9 cellular contexts compared by ENCODE assay signal in genomic region chr6:100719883-100720682, GRCh38.
DNase-seq lines count a peak whose midpoint lies in the region; ATAC-seq, FAIRE-seq and TF ChIP-seq lines count a peak whose summit lies in the region.
"Had no signal": no experiment of that assay in that cellular context is flagged by ENCODE, and none has a peak within 500 bp of the region (broad histone marks: within the 10 kb centered on the region; RNA-seq: fewer than 3 reads in every experiment).

No MANE protein-coding gene starts in this region.

- H3K4me3 ChIP-seq in kidney (ENCODE audit: low read length in 2 of 2): peak overlapping the region in 1 of 2 donors; percentile 29

- H3K36me3 ChIP-seq in KOPT-K1 (ENCODE audit: insufficient read depth, low read length) (peaks cover 17% of the 10 kb centered on the region; the same call in 1 of the 2 replicates), kidney (ENCODE audit: control insufficient read depth in 1 of 2, insufficient read depth in 2 of 2, low read length in 2 of 2) (no peaks in the 10 kb centered on the region)

- no peak for ATAC-seq in GM21529 (IDR thresholded peaks at IDR 0.05; ENCODE audit: unreplicated experiment)
- ATAC-seq in stimulated activated naive CD8-positive, alpha-beta T cell treated with anti-CD3 and anti-CD28 coated beads, Interleukin-15, Interleukin-2, amounts not matched to agents 100 U/mL and 50 U/mL, for 24 hours: no peak

- H3K9me3 ChIP-seq in KOPT-K1 (ENCODE audit: insufficient read depth, low read length, poor library complexity, severe bottlenecking): peaks cover 7% of the 10 kb centered on the region
- no peaks in the 10 kb centered on the region for H3K9me3 ChIP-seq in kidney (ENCODE audit: control insufficient read depth in 1 of 2, low read length in 2 of 2)
- H3K9me3 ChIP-seq: upper lobe of left lung had no signal

- peak; percentile 77 for TF ChIP-seq CTCF in 22Rv1 (IDR thresholded peaks at IDR 0.05)
- TF ChIP-seq CTCF in GM12872 (IDR thresholded peaks at IDR 0.05; ENCODE audit: insufficient read depth, low read depth, low read length): peak; percentile 42; the same call in 2 of the 3 replicates
- peak; percentile 42 for TF ChIP-seq CTCF in kidney (IDR thresholded peaks at IDR 0.05; ENCODE audit: borderline replicate concordance, extremely low read depth, insufficient read depth)

- intact Hi-C loops in kidney (cut with DNase I): no loop called here

- no peaks in the 10 kb centered on the region for H3K4me1 ChIP-seq in kidney (ENCODE audit: control insufficient read depth in 1 of 2, insufficient read depth in 1 of 2, low read depth in 1 of 2, low read length in 2 of 2)

- DNase-seq in amniotic epithelial cell (ENCODE audit: low read depth) (peak; percentile 48), kidney (no peak), nucleus accumbens (lab: John Stamatoyannopoulos, UW) (no peak)
- no peak for DNase-seq in stimulated activated naive CD8-positive, alpha-beta T cell treated with anti-CD3 and anti-CD28 coated beads, Interleukin-15, Interleukin-2, amounts not matched to agents 100 U/mL and 50 U/mL, for 24 hours
- DNase-seq: upper lobe of left lung had no signal

- no peak overlapping the region for H3K9ac ChIP-seq in kidney (ENCODE audit: low read length in 2 of 2)

- FAIRE-seq in kidney (lab: Jason Lieb, UNC): peak; percentile 82

- no peak overlapping the region for H3K27ac ChIP-seq in 22Rv1
- peak overlapping the region; percentile 19 for H3K27ac ChIP-seq in KOPT-K1 (ENCODE audit: low read depth, low read length, poor library complexity, severe bottlenecking)
- H3K27ac ChIP-seq in kidney (ENCODE audit: low read depth in 2 of 2, low read length in 2 of 2): no peak overlapping the region
- H3K27ac ChIP-seq: upper lobe of left lung had no signal
